10 cellular contexts compared by ENCODE assay signal in genomic region chrX:17801431-17801830, GRCh38. TPM values are rescaled to one million over a fixed set of nuclear protein-coding genes. Genes with fewer than 3 reads are reported as not detected.
"Had no signal": no experiment of that assay in that cellular context is flagged by ENCODE, and none has a peak within 500 bp of the region (broad histone marks: within the 10 kb centered on the region; RNA-seq: fewer than 3 reads in every experiment).

No MANE protein-coding gene starts in this region.

- H3K27ac Mint-ChIP-seq: IgD-negative memory B cell had no signal

- H3K9me3 Mint-ChIP-seq: IgD-negative memory B cell had no signal

- ATAC-seq: HepG2, K562 had no signal

- H3K4me3 Mint-ChIP-seq: IgD-negative memory B cell had no signal

- H3K4me1 Mint-ChIP-seq: IgD-negative memory B cell had no signal

- H3K36me3 Mint-ChIP-seq: IgD-negative memory B cell had no signal

- H3K27ac ChIP-seq: HL-60, KMS-11 had no signal

- DNase-seq: IMR-90, KBM-7, KG1 had no signal

- H3K4me3 ChIP-seq: K562 had no signal

RNA-seq across cellular contexts. Expression of gene RAI2, which starts 59.7 kb away (rescaled TPM):
- total RNA-seq: HepG2, HT-29, HT1080, IMR-90, K562 had no signal
- polyA plus RNA-seq: HepG2, IgD-negative memory B cell, K562 had no signal
